Comparison of ENCODE assay signal across 20 cellular contexts in genomic region chr1:164912290-164912689, GRCh38.
"Had no signal": no experiment of that assay in that cellular context is flagged by ENCODE, and none has a peak within 500 bp of the region (broad histone marks: within the 10 kb centered on the region; RNA-seq: fewer than 3 reads in every experiment).

No MANE protein-coding gene starts in this region.

- DNase-seq: activated B cell treated with CpG ODN at 0.5 μM for 24 hours; activated CD4-positive, alpha-beta memory T cell treated with anti-CD3 and anti-CD28 coated beads, Interleukin-2, amount 10 ng/mL, durations not matched to agents 7 days and 5 days; activated CD4-positive, alpha-beta T cell treated with anti-CD3 and anti-CD28 coated beads for 48 hours; activated CD8-positive, alpha-beta memory T cell treated with anti-CD3 and anti-CD28 coated beads, Interleukin-2, amount 10 ng/mL, durations not matched to agents 7 days and 5 days; activated naive CD4-positive, alpha-beta T cell treated with anti-CD3 and anti-CD28 coated beads, Interleukin-2, amount 10 ng/mL, durations not matched to agents 7 days and 5 days; activated naive CD8-positive, alpha-beta T cell treated with anti-CD3 and anti-CD28 coated beads, Interleukin-2, amount 50 U/mL, for 24 hours; anterior cingulate cortex; effector CD4-positive, alpha-beta T cell; kidney glomerular epithelial cell; occipital lobe; posterior cingulate gyrus; stimulated activated CD4-positive, alpha-beta T cell treated with anti-CD3 and anti-CD28 coated beads, Interleukin-4, amount 100 ng/mL, for 1 hour; stimulated activated naive CD8-positive, alpha-beta T cell treated with anti-CD3 and anti-CD28 coated beads, Interleukin-15, amount 100 ng/mL, for 72 hours; transverse colon had no signal

- H3K27me3 ChIP-seq: gastrocnemius medialis, suprapubic skin, transverse colon had no signal

- H3K4me3 ChIP-seq: gastrocnemius medialis, smooth muscle cell, suprapubic skin, transverse colon had no signal

- ATAC-seq: activated CD8-positive, alpha-beta memory T cell treated with anti-CD3 and anti-CD28 coated beads, Interleukin-2, amount 10 ng/mL, durations not matched to agents 7 days and 5 days; activated naive CD8-positive, alpha-beta T cell treated with anti-CD3 and anti-CD28 coated beads, Interleukin-2, amount 50 U/mL, for 24 hours; activated T-helper 17 cell treated with anti-CD3 and anti-CD28 coated beads, Interleukin-2, amount 50 U/mL, for 72 hours; esophagus mucosa; natural killer cell treated with Interleukin-12 subunit alpha and Interleukin-12 subunit beta and Interleukin-15 and Interleukin-18, amount 100 ng/mL, for 72 hours; stimulated activated naive CD8-positive, alpha-beta T cell treated with anti-CD3 and anti-CD28 coated beads, Interleukin-15, amount 100 ng/mL, for 72 hours had no signal

- H3K4me2 ChIP-seq: smooth muscle cell had no signal

- H3K4me1 ChIP-seq: suprapubic skin, transverse colon had no signal

- H3K9me3 ChIP-seq: gastrocnemius medialis, suprapubic skin, transverse colon had no signal

- H3K27ac ChIP-seq: gastrocnemius medialis, suprapubic skin, transverse colon had no signal

- H3K36me3 ChIP-seq: gastrocnemius medialis, suprapubic skin, transverse colon had no signal
